8 cellular contexts compared by ENCODE assay signal in the genomic region with DNA sequence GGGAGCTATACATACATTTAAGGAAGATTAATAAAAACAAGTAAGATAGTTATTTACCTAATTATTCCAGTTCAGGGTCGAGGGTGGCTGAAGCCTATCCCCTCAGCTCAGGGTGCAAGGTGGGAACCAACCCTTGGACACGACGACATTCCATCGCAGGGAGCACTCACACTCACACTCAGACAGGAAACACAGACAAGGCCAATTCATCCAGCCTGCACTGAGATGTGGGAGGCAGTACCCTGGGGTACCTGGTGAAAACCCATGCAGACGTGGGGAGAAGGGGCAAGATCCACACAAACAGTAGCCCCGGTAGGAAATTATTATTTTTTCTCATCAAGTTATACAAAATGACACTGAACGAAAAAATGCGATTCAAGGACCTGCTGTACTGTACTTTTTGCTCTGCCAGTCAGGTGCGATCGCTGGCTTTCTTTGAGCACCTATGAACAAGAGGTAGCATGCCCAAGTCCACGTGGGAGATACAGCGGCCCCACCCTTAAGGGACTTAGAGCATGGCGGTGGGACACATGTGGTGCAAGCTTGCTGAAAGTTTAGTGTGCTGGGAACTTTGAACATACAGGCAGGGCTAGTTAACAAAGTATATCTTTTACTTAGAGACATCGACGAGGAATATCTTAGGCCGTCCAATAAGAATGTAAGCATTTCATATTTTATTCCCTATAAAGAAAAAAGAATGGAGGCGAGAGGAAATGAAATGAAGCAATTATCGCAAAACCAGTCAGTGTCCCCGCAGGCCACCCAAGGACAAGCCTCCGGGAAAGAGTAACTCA. TPM values are rescaled to one million over a fixed set of nuclear protein-coding genes. Genes with fewer than 3 reads are reported as not detected.
A peak's percentile ranks its signal among the peaks of the same experiment; 100 is the strongest.
DNase-seq lines count a peak whose midpoint lies in the region; ATAC-seq and TF ChIP-seq lines count a peak whose summit lies in the region.

No MANE protein-coding gene starts in this region.

- H3K27me3 Mint-ChIP-seq in GM23338 (ENCODE audit: insufficient read depth, low read depth, poor library complexity) = peaks cover 6% of the 10 kb centered on the region

- peak overlapping the region; percentile 65 to 91 (median 77) for H3K4me2 ChIP-seq in BLaER1 treated with 17β-estradiol and CSF1 and Interleukin-3, amounts not matched to agents 10 nM and 100 nM
- H3K4me2 ChIP-seq in GM23338 (peak overlapping the region; percentile 97), trophoblast cell (ENCODE audit: low read length) (peak overlapping the region; percentile 69)

- peaks cover 33% of the 10 kb centered on the region for H3K9me3 Mint-ChIP-seq in GM23338

- peaks cover 34 to 58% (median 44%) of the 10 kb centered on the region in 11 experiments for H3K9me3 ChIP-seq in BLaER1 treated with 17β-estradiol and CSF1 and Interleukin-3, amounts not matched to agents 10 nM and 100 nM (replicated peaks in 1 of 11)
- H3K9me3 ChIP-seq in trophoblast cell (ENCODE audit: insufficient read depth, low read depth, low read length) = no peaks in the 10 kb centered on the region

- H3K79me2 ChIP-seq in GM23338 (replicated peaks; ENCODE audit: insufficient read depth) (peaks cover 83% of the 10 kb centered on the region), trophoblast cell (ENCODE audit: control insufficient read depth, insufficient read depth, low read length, poor library complexity) (peaks cover 13% of the 10 kb centered on the region)

- peaks cover 18% of the 10 kb centered on the region for H3K79me1 ChIP-seq in trophoblast cell (ENCODE audit: low read length)

- peaks cover 82% of the 10 kb centered on the region for H3K36me3 Mint-ChIP-seq in GM23338 (ENCODE audit: low read depth)

- H3K4me1 Mint-ChIP-seq in GM23338 = peaks cover 24% of the 10 kb centered on the region

- peaks cover 7% of the 10 kb centered on the region for H3F3A ChIP-seq in GM23338 (replicated peaks; ENCODE audit: low read depth)

- peak overlapping the region in 10 of 11 experiments; percentile 89 to 99 (median 96); a peak in 20 of 22 replicates for H3K27ac ChIP-seq in BLaER1 treated with 17β-estradiol and CSF1 and Interleukin-3, amounts not matched to agents 10 nM and 100 nM
- H3K27ac ChIP-seq in GM23338 (ENCODE audit: low read depth) (peak overlapping the region; percentile 100), trophoblast cell (ENCODE audit: low read depth, low read length) (peak overlapping the region; percentile 30)

- peak overlapping the region; percentile 97 for H3K27ac Mint-ChIP-seq in GM23338

- peaks cover 15 to 29% (median 23%) of the 10 kb centered on the region in 10 experiments for H3K4me1 ChIP-seq in BLaER1 treated with 17β-estradiol and CSF1 and Interleukin-3, amounts not matched to agents 10 nM and 100 nM
- H3K4me1 ChIP-seq in GM23338 (ENCODE audit: insufficient read depth) (peaks cover 18% of the 10 kb centered on the region), trophoblast cell (ENCODE audit: control insufficient read depth in 1 of 2, insufficient read depth in 2 of 2, low read length in 2 of 2) (peaks cover 4 to 14% of the 10 kb centered on the region in 2 experiments)

- no peaks in the 10 kb centered on the region for H3K9me2 ChIP-seq in GM23338 (ENCODE audit: insufficient read depth)

- peak overlapping the region; percentile 83 for H3K4me3 Mint-ChIP-seq in GM23338

- peak overlapping the region; percentile 90 for H4K91ac ChIP-seq in trophoblast cell (ENCODE audit: low read depth, low read length)

- DNase-seq in GM23338 (ENCODE audit: low spot score) (peak; percentile 57), NCI-H774 (lab: John Stamatoyannopoulos, UW) (peak; percentile 11), fibroblast of the aortic adventitia (ENCODE audit: low read depth) (peak; percentile 27), trophoblast cell (peak; percentile 25 to 42)
- DNase-seq in activated T-cell treated with anti-CD3 and anti-CD28 coated beads, Interleukin-2, amount 50 U/mL, for 1 hour = peak; percentile 27

- no peaks in the 10 kb centered on the region for H3K27me3 ChIP-seq in BLaER1 treated with 17β-estradiol and CSF1 and Interleukin-3, amounts not matched to agents 10 nM and 100 nM
- no peaks in the 10 kb centered on the region for H3K27me3 ChIP-seq in GM23338 (ENCODE audit: insufficient read depth)
- H3K27me3 ChIP-seq in trophoblast cell (ENCODE audit: insufficient read depth, low read length) = no peaks in the 10 kb centered on the region

- peak overlapping the region; percentile 96 for H3K18ac ChIP-seq in trophoblast cell (ENCODE audit: low read length)

- peak overlapping the region; percentile 95 for H4K12ac ChIP-seq in trophoblast cell (ENCODE audit: low read depth, low read length)

- peak overlapping the region; percentile 69 to 87 (median 74) for H3K4me3 ChIP-seq in BLaER1 treated with 17β-estradiol and CSF1 and Interleukin-3, amounts not matched to agents 10 nM and 100 nM
- H3K4me3 ChIP-seq in GM23338 = peak overlapping the region; percentile 59
- H3K4me3 ChIP-seq in fibroblast of the aortic adventitia (ENCODE audit: low read depth, low read length) = peak overlapping the region; percentile 94
- H3K4me3 ChIP-seq in trophoblast cell (ENCODE audit: low read depth, low read length) = peak overlapping the region; percentile 65

- ATAC-seq in GM23338 (peak; percentile 7), HG02870 (IDR thresholded peaks at IDR 0.05; ENCODE audit: unreplicated experiment) (no peak), GM21825 (IDR thresholded peaks at IDR 0.05; ENCODE audit: unreplicated experiment) (no peak)

- no peak overlapping the region for H3K23ac ChIP-seq in trophoblast cell (ENCODE audit: low read length)

- peak overlapping the region; percentile 94 for H3K4ac ChIP-seq in trophoblast cell (ENCODE audit: low read depth, low read length)

- H3K9ac ChIP-seq in BLaER1 treated with 17β-estradiol and CSF1 and Interleukin-3, amounts not matched to agents 10 nM and 100 nM = peak overlapping the region; percentile 79 to 99 (median 95)
- peak overlapping the region; percentile 78 for H3K9ac ChIP-seq in trophoblast cell (ENCODE audit: low read length)

- H3K36me3 ChIP-seq in BLaER1 treated with 17β-estradiol and CSF1 and Interleukin-3, amounts not matched to agents 10 nM and 100 nM = peaks cover 38 to 59% (median 47%) of the 10 kb centered on the region in 11 experiments
- H3K36me3 ChIP-seq in GM23338 (ENCODE audit: insufficient read depth) (peaks cover 21% of the 10 kb centered on the region), trophoblast cell (ENCODE audit: control insufficient read depth in 1 of 2, insufficient read depth in 2 of 2, low read length in 2 of 2) (peaks cover 2 to 5% of the 10 kb centered on the region in 2 experiments)

- peak overlapping the region; percentile 92 for H3K14ac ChIP-seq in trophoblast cell (ENCODE audit: low read length)

- TF ChIP-seq CTCF in GM23338 (conservative IDR thresholded peaks at IDR 0.05; ENCODE audit: low read depth in 2 of 2) (no peak), fibroblast of the aortic adventitia (IDR thresholded peaks at IDR 0.05; ENCODE audit: insufficient read depth, low read length) (no peak)

- H2BK12ac ChIP-seq in trophoblast cell (ENCODE audit: low read length) = peak overlapping the region; percentile 63

- H2AFZ ChIP-seq in GM23338 (peak overlapping the region; percentile 83; the same call in 1 of the 2 replicates), trophoblast cell (ENCODE audit: insufficient read depth, low read length, poor library complexity) (peak overlapping the region; percentile 76)

- WGBS in trophoblast cell (ENCODE audit: extremely low coverage, insufficient coverage, insufficient read length) = no CpG with 5 or more reads among the region's 20 CpGs

- peak overlapping the region; percentile 86 for H4K8ac ChIP-seq in trophoblast cell (ENCODE audit: low read depth, low read length)

- peak overlapping the region; percentile 72 for H2BK120ac ChIP-seq in trophoblast cell (ENCODE audit: insufficient read depth, low read length, poor library complexity)

- peak overlapping the region; percentile 87 for H2AK5ac ChIP-seq in trophoblast cell (ENCODE audit: low read length)

- no peaks in the 10 kb centered on the region for H4K20me1 ChIP-seq in BLaER1 treated with 17β-estradiol and CSF1 and Interleukin-3, amounts not matched to agents 10 nM and 100 nM
- H4K20me1 ChIP-seq in GM23338 (replicated peaks; ENCODE audit: insufficient read depth) = no peaks in the 10 kb centered on the region

- peak overlapping the region; percentile 64 for H2BK5ac ChIP-seq in trophoblast cell (ENCODE audit: low read depth, low read length, poor library complexity)

TF ChIP-seq in GM23338, 12 proteins besides CTCF, POLR2A, EP300 and RAD21 (continues in another document):
- no peak for TF ChIP-seq STAT1 (IDR thresholded peaks at IDR 0.05; ENCODE audit: unreplicated experiment)
- TF ChIP-seq EZH2phosphoT487 (IDR thresholded peaks at IDR 0.05; ENCODE audit: unreplicated experiment) = no peak
- no peak for TF ChIP-seq EZH2 (IDR thresholded peaks at IDR 0.05; ENCODE audit: low read depth, unreplicated experiment)
- TF ChIP-seq ZNF114 (CRISPR knock-in tag; IDR thresholded peaks at IDR 0.05) = no peak
- no peak for TF ChIP-seq JUNB (IDR thresholded peaks at IDR 0.05; ENCODE audit: unreplicated experiment)

RNA-seq across cellular contexts. Expression of a gene that starts 0.6 kb away (rescaled TPM):
- 54.4 and 60.9 TPM in 2 replicates for total RNA-seq in GM23338 (2014; rRNA removed; shearing (Covaris generic))
- polyA plus RNA-seq in GM23338 (2016; fragmentation: Nextera tagmentation; extraction: Ambion mirVana) = 48.6 and 64.3 TPM in 2 replicates
- total RNA-seq in fibroblast of the aortic adventitia (ENCODE audit: low replicate concordance) = 34.6 and 73.3 TPM in 2 replicates
- polyA plus RNA-seq in trophoblast cell (2013) = 13.5 and 16.8 TPM in 2 replicates

RNA-seq across cellular contexts. Expression of a gene that starts 0.9 kb away (rescaled TPM):
- total RNA-seq in GM23338 (2014; rRNA removed; shearing (Covaris generic)) = 34.3 and 37.3 TPM in 2 replicates
- polyA plus RNA-seq in GM23338 (2016; fragmentation: Nextera tagmentation; extraction: Ambion mirVana) = 10.9 and 11.0 TPM in 2 replicates
- total RNA-seq in fibroblast of the aortic adventitia (ENCODE audit: low replicate concordance) = 9.0 and 34.7 TPM in 2 replicates
- 9.6 and 10.0 TPM in 2 replicates for polyA plus RNA-seq in trophoblast cell (2013)

Comparison
In these comparisons a context has a peak if more than half of its experiments do, and no peak if none do; other contexts are left out.
1. H3K27ac ChIP-seq: peak in every context shown above with its lines; median percentile 100 in GM23338; 96 in BLaER1 treated with 17β-estradiol and CSF1 and Interleukin-3, amounts not matched to agents 10 nM and 100 nM; 30 in trophoblast cell.